ENCODE assay signal across 20 cellular contexts in the genomic region with DNA sequence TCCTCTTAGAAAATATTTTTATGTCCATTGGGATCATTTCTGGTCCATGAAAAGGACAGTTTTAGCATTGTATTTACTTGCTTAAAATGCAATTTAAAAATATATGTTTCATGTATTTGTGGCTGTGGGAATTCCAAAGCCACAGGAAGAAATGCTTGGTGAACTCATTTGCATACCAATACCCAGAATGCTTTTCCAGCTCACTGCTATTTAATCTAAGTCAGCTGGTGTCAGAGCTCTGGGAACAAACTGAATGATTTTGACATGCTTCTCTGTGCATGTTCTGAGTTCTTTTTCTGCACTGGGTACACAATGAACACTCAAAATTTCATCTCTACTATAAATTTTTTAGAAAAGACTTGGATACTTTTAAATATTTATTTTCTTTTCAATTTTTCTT.
DNase-seq lines count a peak whose midpoint lies in the region; ATAC-seq and TF ChIP-seq lines count a peak whose summit lies in the region.
"Had no signal": no experiment of that assay in that cellular context is flagged by ENCODE, and none has a peak within 500 bp of the region (broad histone marks: within the 10 kb centered on the region; RNA-seq: fewer than 3 reads in every experiment).

No MANE protein-coding gene starts in this region.

- no peak overlapping the region for H3K9ac ChIP-seq in SK-N-SH
- H3K9ac ChIP-seq in SK-N-MC (ENCODE audit: insufficient read length): peak overlapping the region; percentile 69
- H3K9ac ChIP-seq in neuronal stem cell (ENCODE audit: low read depth, low read length, poor library complexity): no peak overlapping the region
- H3K9ac ChIP-seq: KMS-11 had no signal

- DNase-seq in SK-N-SH: no peak
- DNase-seq in SK-N-MC (ENCODE audit: low read depth, low spot score): peak; percentile 52
- DNase-seq in foreskin melanocyte: peak; percentile 1
- DNase-seq in neuronal stem cell (ENCODE audit: low spot score): no peak
- no peak for DNase-seq in NK-92 treated with Interleukin-12 subunit alpha and Interleukin-12 subunit beta, amount 100 ng/mL, for 24 hours (lab: John Stamatoyannopoulos, UW)
- DNase-seq: Caco-2; CD4-positive, CD25-positive, alpha-beta regulatory T cell; DMS153; EL; NCI-H1048; NCI-H146; NCI-H526 treated with DMSO at 0.1 percent for 48 hours; Peyer's patch; T-helper 1 cell had no signal

- no peak for TF ChIP-seq CTCF in SK-N-SH (IDR thresholded peaks at IDR 0.05)

- H3K23ac ChIP-seq in neuronal stem cell (ENCODE audit: low read depth, low read length, poor library complexity): no peak overlapping the region

- no peaks in the 10 kb centered on the region for H3K79me1 ChIP-seq in neuronal stem cell (ENCODE audit: low read depth, low read length)

- no peaks in the 10 kb centered on the region for H3K27me3 ChIP-seq in SK-N-SH (ENCODE audit: insufficient read depth)
- no peaks in the 10 kb centered on the region for H3K27me3 ChIP-seq in neuronal stem cell (ENCODE audit: control insufficient read depth in 3 of 3, insufficient read depth in 3 of 3, low read depth in 1 of 3, low read length in 3 of 3)
- H3K27me3 ChIP-seq: Peyer's patch had no signal

- no peaks in the 10 kb centered on the region for H3F3A ChIP-seq in SK-N-SH (replicated peaks; ENCODE audit: insufficient read depth)

- H3K27ac ChIP-seq in SK-N-SH (ENCODE audit: low read depth in 2 of 2, low read length in 1 of 2) (peak overlapping the region in 1 of 2 experiments; percentile 5; a peak in 1 of 4 replicates), SK-N-MC (peak overlapping the region; percentile 97), neuronal stem cell (replicated peaks; ENCODE audit: low read length) (no peak overlapping the region)
- H3K27ac ChIP-seq: KMS-11, Peyer's patch had no signal

- H2BK120ac ChIP-seq in neuronal stem cell (ENCODE audit: low read depth, low read length): no peak overlapping the region

- H2BK12ac ChIP-seq in neuronal stem cell (ENCODE audit: low read length): no peak overlapping the region

- H3K36me3 ChIP-seq in SK-N-SH (replicated peaks in 1 of 2; ENCODE audit: control insufficient read depth in 1 of 2, insufficient read depth in 2 of 2, low read length in 1 of 2): no peaks in the 10 kb centered on the region
- no peaks in the 10 kb centered on the region for H3K36me3 ChIP-seq in SK-N-MC (ENCODE audit: insufficient read depth, low read length)
- no peaks in the 10 kb centered on the region for H3K36me3 ChIP-seq in neuronal stem cell (replicated peaks in 1 of 2; ENCODE audit: control insufficient read depth in 2 of 2, insufficient read depth in 2 of 2, low read length in 2 of 2)
- H3K36me3 ChIP-seq: HAP-1, Peyer's patch had no signal

- POLR2A ChIA-PET in SK-N-SH (lab: Yijun Ruan, JAX): no interaction called here

- H3K4me2 ChIP-seq in SK-N-SH: no peak overlapping the region
- H3K4me2 ChIP-seq in neuronal stem cell (ENCODE audit: insufficient read depth, low read length, poor library complexity, severe bottlenecking): no peak overlapping the region
- H3K4me2 ChIP-seq: KMS-11 had no signal

- CTCF ChIA-PET in SK-N-SH (lab: Yijun Ruan, JAX): interaction anchor here (1.5 to 1.8 kb wide), 2 partner anchors 10 to 14 kb away, joined by 3 to 6 read pairs; no protein-coding TSS in a partner anchor

- H2BK5ac ChIP-seq in neuronal stem cell (ENCODE audit: low read length): no peak overlapping the region

- no peak overlapping the region for H4K8ac ChIP-seq in neuronal stem cell (ENCODE audit: low read depth, low read length)

- ATAC-seq in SK-N-SH treated with all-trans-retinoic acid at 6 μM for 48 hours (no peak), HG03432 (IDR thresholded peaks at IDR 0.05; ENCODE audit: unreplicated experiment) (no peak), GM18505 (IDR thresholded peaks at IDR 0.05; ENCODE audit: unreplicated experiment) (no peak)
- ATAC-seq: Right ventricle myocardium inferior had no signal

- H4K20me1 ChIP-seq in SK-N-SH (ENCODE audit: insufficient read depth): no peaks in the 10 kb centered on the region

- no peak overlapping the region for H3K14ac ChIP-seq in neuronal stem cell (ENCODE audit: low read length)

- H3K9me3 ChIP-seq in SK-N-SH (no peaks in the 10 kb centered on the region), SK-N-MC (ENCODE audit: low read depth, low read length) (no peaks in the 10 kb centered on the region), neuronal stem cell (replicated peaks in 1 of 2; ENCODE audit: control insufficient read depth in 2 of 2, insufficient read depth in 1 of 2, low read depth in 1 of 2, low read length in 2 of 2) (no peaks in the 10 kb centered on the region)
- H3K9me3 ChIP-seq: Caco-2, HAP-1, Peyer's patch had no signal

- no peak overlapping the region for H4K91ac ChIP-seq in neuronal stem cell (ENCODE audit: low read depth, low read length, poor library complexity)

- H3K79me2 ChIP-seq in SK-N-SH (ENCODE audit: insufficient read depth): no peaks in the 10 kb centered on the region

- H2BK15ac ChIP-seq in neuronal stem cell (ENCODE audit: low read length): no peak overlapping the region

- no peak for TF ChIP-seq EP300 in SK-N-SH (IDR thresholded peaks at IDR 0.05; ENCODE audit: borderline replicate concordance in 1 of 2, low read depth in 1 of 2, low read length in 1 of 2)

- no peaks in the 10 kb centered on the region for H3K9me2 ChIP-seq in SK-N-SH

- TF ChIP-seq RAD21 in SK-N-SH (IDR thresholded peaks at IDR 0.05; ENCODE audit: low read length): no peak

- H3K4me1 ChIP-seq in SK-N-SH (ENCODE audit: control insufficient read depth in 1 of 2, insufficient read depth in 2 of 2, low read depth in 1 of 2, low read length in 1 of 2) (peaks cover 0 to 12% of the 10 kb centered on the region in 2 experiments; a peak in 2 of 4 replicates), neuronal stem cell (ENCODE audit: control insufficient read depth in 2 of 2, insufficient read depth in 1 of 2, low read depth in 1 of 2, low read length in 2 of 2) (peaks cover 2 to 17% of the 10 kb centered on the region in 2 donors)
- H3K4me1 ChIP-seq: Caco-2, HAP-1, Peyer's patch had no signal

- H3K4ac ChIP-seq in neuronal stem cell (ENCODE audit: low read length): no peak overlapping the region

- H2AK5ac ChIP-seq in neuronal stem cell (ENCODE audit: low read depth, low read length): no peak overlapping the region

- no peak overlapping the region for H3K18ac ChIP-seq in neuronal stem cell (ENCODE audit: low read length)

- no peak for TF ChIP-seq POLR2A in GM18505 (IDR thresholded peaks at IDR 0.05; ENCODE audit: borderline replicate concordance, extremely low read depth, insufficient read depth, insufficient read length)

- H2AFZ ChIP-seq in SK-N-SH (ENCODE audit: low read depth) (peak overlapping the region; percentile 45), neuronal stem cell (ENCODE audit: low read length) (peak overlapping the region; percentile 68)

- H3K4me3 ChIP-seq in SK-N-SH (ENCODE audit: low read depth in 2 of 2, low read length in 1 of 2) (no peak overlapping the region), SK-N-MC (peak overlapping the region; percentile 70), neuronal stem cell (ENCODE audit: low read length in 2 of 2) (no peak overlapping the region)
- H3K4me3 ChIP-seq: HAP-1, Peyer's patch had no signal

TF ChIP-seq in SK-N-SH, 30 proteins besides CTCF, POLR2A, EP300 and RAD21 (continues in another document):
- TF ChIP-seq MXI1 (IDR thresholded peaks at IDR 0.05; ENCODE audit: low read depth, low read length) (no peak), TAF1 (IDR thresholded peaks at IDR 0.05; ENCODE audit: borderline replicate concordance, low read depth, low read length) (no peak), RCOR1 (IDR thresholded peaks at IDR 0.05; ENCODE audit: low read length) (no peak)
- TF ChIP-seq, protein P1, sequence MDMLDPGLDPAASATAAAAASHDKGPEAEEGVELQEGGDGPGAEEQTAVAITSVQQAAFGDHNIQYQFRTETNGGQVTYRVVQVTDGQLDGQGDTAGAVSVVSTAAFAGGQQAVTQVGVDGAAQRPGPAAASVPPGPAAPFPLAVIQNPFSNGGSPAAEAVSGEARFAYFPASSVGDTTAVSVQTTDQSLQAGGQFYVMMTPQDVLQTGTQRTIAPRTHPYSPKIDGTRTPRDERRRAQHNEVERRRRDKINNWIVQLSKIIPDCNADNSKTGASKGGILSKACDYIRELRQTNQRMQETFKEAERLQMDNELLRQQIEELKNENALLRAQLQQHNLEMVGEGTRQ (IDR thresholded peaks at IDR 0.05; ENCODE audit: borderline replicate concordance, low read depth, low read length): no peak

TF ChIP-seq in SK-N-SH treated with all-trans-retinoic acid at 6 μM for 48 hours, 23 proteins besides CTCF, POLR2A, EP300 and RAD21:
- TF ChIP-seq PPARA (CRISPR knock-in tag; IDR thresholded peaks at IDR 0.05; ENCODE audit: borderline replicate concordance): no peak
- TF ChIP-seq ZFP30 (CRISPR knock-in tag; IDR thresholded peaks at IDR 0.05): no peak

Comparison
In these comparisons a context has a peak if more than half of its experiments do, and no peak if none do; other contexts are left out.
1. DNase-seq: peak in SK-N-MC (single experiment) and foreskin melanocyte (single experiment); none in SK-N-SH (single experiment), neuronal stem cell (single experiment) and NK-92 treated with Interleukin-12 subunit alpha and Interleukin-12 subunit beta, amount 100 ng/mL, for 24 hours (single experiment).